ENCODE assay signal across 10 cellular contexts in the genomic region with DNA sequence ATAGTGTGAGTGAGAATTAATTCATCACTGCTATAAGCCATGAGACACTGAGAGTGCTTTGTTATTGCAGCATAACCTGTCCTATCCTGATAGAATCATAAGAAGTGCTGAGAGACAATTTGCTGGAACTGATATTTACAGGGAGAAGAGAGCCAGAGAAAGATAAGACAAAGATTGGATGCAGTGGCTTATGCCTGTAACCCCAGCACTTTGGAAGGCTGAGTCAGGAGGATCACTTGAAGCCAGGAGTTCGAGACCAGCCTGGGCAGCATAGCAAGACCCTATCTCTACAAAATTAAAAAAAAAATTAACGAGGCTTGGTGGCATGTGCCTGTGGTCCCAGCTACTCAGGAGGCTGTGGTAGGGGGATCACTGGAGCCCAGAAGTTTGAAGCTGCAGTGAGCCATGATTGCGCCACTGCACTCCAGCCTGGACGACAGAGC. TPM values are rescaled to one million over a fixed set of nuclear protein-coding genes. Genes with fewer than 3 reads are reported as not detected.
DNase-seq lines count a peak whose midpoint lies in the region; ATAC-seq and TF ChIP-seq lines count a peak whose summit lies in the region.
"Had no signal": no experiment of that assay in that cellular context is flagged by ENCODE, and none has a peak within 500 bp of the region (broad histone marks: within the 10 kb centered on the region; RNA-seq: fewer than 3 reads in every experiment).

No MANE protein-coding gene starts in this region.

- H3K4me3 ChIP-seq in breast epithelium (no peak overlapping the region), mammary epithelial cell (replicated peaks in 1 of 3; ENCODE audit: insufficient read depth in 1 of 3, low read depth in 2 of 3, low read length in 3 of 3) (no peak overlapping the region), transverse colon (peak overlapping the region in 1 of 4 donors; percentile 18)

- H3K4me2 ChIP-seq in mammary epithelial cell (ENCODE audit: insufficient read depth, low read depth, low read length), result no peak overlapping the region

- H3K4me1 ChIP-seq in breast epithelium (peaks cover 3 to 4% of the 10 kb centered on the region in 2 donors), mammary epithelial cell (ENCODE audit: insufficient read depth, low read length) (peaks cover 12% of the 10 kb centered on the region), transverse colon (peaks cover 13 to 41% (median 23%) of the 10 kb centered on the region in 4 donors)

- TF ChIP-seq EP300 in transverse colon (IDR thresholded peaks at IDR 0.05; ENCODE audit: low read depth), result no peak

- intact Hi-C loops in breast epithelium (cut with DNase I; ENCODE audit: low total_unique reads) (no loop called here), mammary epithelial cell (cut with micrococcal nuclease) (loop anchor here (1.0 kb wide), 1 partner anchor 42 kb away; no protein-coding TSS in a partner anchor), transverse colon (cut with DNase I; ENCODE audit: low total_unique reads) (loop anchor here (10.0 kb wide), 1 partner anchor 95 kb away; no protein-coding TSS in a partner anchor)

- no peak for TF ChIP-seq CTCF in breast epithelium (IDR thresholded peaks at IDR 0.05)
- no peak for TF ChIP-seq CTCF in mammary epithelial cell (conservative IDR thresholded peaks at IDR 0.05 in 1 of 2, IDR thresholded peaks at IDR 0.05 in 1 of 2; ENCODE audit: extremely low read depth in 1 of 2, insufficient read depth in 1 of 2, low read depth in 1 of 2, low read length in 2 of 2)
- TF ChIP-seq CTCF in transverse colon (IDR thresholded peaks at IDR 0.05), result no peak

- in situ Hi-C loops in mammary epithelial cell (cut with MboI; ENCODE audit: low sequenced_read_pairs in 2 of 2), result loop anchor here in 1 of 2 donors (10.0 kb wide), 1 partner anchor 85 kb away; a partner anchor contains a TSS
- in situ Hi-C loops in transverse colon (cut with MboI; ENCODE audit: low pct_ligation_motif_present in 1 of 4, low pct_unique_long_range_greater_than_20kb in 1 of 4, low sequenced_read_pairs in 3 of 4), result no loop called here

- TF ChIP-seq POLR2A in breast epithelium (IDR thresholded peaks at IDR 0.05) (no peak), transverse colon (IDR thresholded peaks at IDR 0.05) (no peak)

- WGBS in mammary epithelial cell (ENCODE audit: low coverage, missing lambda C conversion rate), result 92% methylated on average over 4 of the region's 4 CpGs
- WGBS in transverse colon (ENCODE audit: low coverage in 1 of 2), 2 donors, result 87 to 96% methylated on average over 3 to 4 of the region's 4 CpGs

- dilution Hi-C loops in mammary epithelial cell (cut with HindIII; ENCODE audit: low sequenced_read_pairs), result no loop called here

- CTCF ChIA-PET in mammary epithelial cell (lab: Charles Lee; ENCODE audit: low non-redundant PET), result no interaction called here

- H4K20me1 ChIP-seq in mammary epithelial cell (ENCODE audit: insufficient read depth, low read length), result no peaks in the 10 kb centered on the region

- H3K9ac ChIP-seq in mammary epithelial cell (ENCODE audit: insufficient read depth, low read length), result no peak overlapping the region

- H3K9me3 ChIP-seq in breast epithelium (no peaks in the 10 kb centered on the region), mammary epithelial cell (replicated peaks; ENCODE audit: insufficient read depth, low read length) (no peaks in the 10 kb centered on the region), transverse colon (no peaks in the 10 kb centered on the region)

- H3K27me3 ChIP-seq in breast epithelium (no peaks in the 10 kb centered on the region), mammary epithelial cell (ENCODE audit: insufficient read depth, low read length) (no peaks in the 10 kb centered on the region), transverse colon (no peaks in the 10 kb centered on the region)

- H3K36me3 ChIP-seq in breast epithelium, result no peaks in the 10 kb centered on the region
- no peaks in the 10 kb centered on the region for H3K36me3 ChIP-seq in mammary epithelial cell (ENCODE audit: insufficient read depth, low read length)
- no peaks in the 10 kb centered on the region for H3K36me3 ChIP-seq in transverse colon

- DNase-seq in breast epithelium (ENCODE audit: low spot score in 2 of 2), result no peak
- no peak for DNase-seq in mammary epithelial cell
- DNase-seq in memory B cell (ENCODE audit: low spot score in 2 of 2), result no peak
- no peak for DNase-seq in transverse colon
- no peak for DNase-seq in stimulated activated CD4-positive, alpha-beta T cell treated with anti-CD3 and anti-CD28 coated beads, Interleukin-15, amount 100 ng/mL, for 24 hours
- no peak for DNase-seq in stimulated activated naive CD4-positive, alpha-beta T cell (lab: John Stamatoyannopoulos, UW)
- DNase-seq: NCI-H345, retina had no signal

- no peak for ATAC-seq in memory B cell (ENCODE audit: low read depth)
- no peak for ATAC-seq in GM18520 (IDR thresholded peaks at IDR 0.05; ENCODE audit: unreplicated experiment)

- no peak overlapping the region for H2AFZ ChIP-seq in mammary epithelial cell (ENCODE audit: low read depth, low read length)

- BruUV-seq in mammary epithelial cell (replicated peaks; lab: Mats Ljungman, UMichigan), result no TSS peak

- H3K27ac Mint-ChIP-seq in activated naive CD8-positive, alpha-beta T cell, result peak overlapping the region; percentile 99
- peak overlapping the region; percentile 95 for H3K27ac Mint-ChIP-seq in memory B cell

- peaks cover 3% of the 10 kb centered on the region for H3K9me3 Mint-ChIP-seq in activated naive CD8-positive, alpha-beta T cell (ENCODE audit: low read depth)
- H3K9me3 Mint-ChIP-seq in memory B cell, result peaks cover 2% of the 10 kb centered on the region

- H3K36me3 Mint-ChIP-seq in activated naive CD8-positive, alpha-beta T cell, result peaks cover 2% of the 10 kb centered on the region
- H3K36me3 Mint-ChIP-seq in memory B cell, result peaks cover 2% of the 10 kb centered on the region

- peak overlapping the region; percentile 77 for H3K4me3 Mint-ChIP-seq in activated naive CD8-positive, alpha-beta T cell
- H3K4me3 Mint-ChIP-seq in memory B cell, result peak overlapping the region; percentile 87

- H3K27ac ChIP-seq in breast epithelium, result peak overlapping the region; percentile 40 to 68
- no peak overlapping the region for H3K27ac ChIP-seq in mammary epithelial cell (ENCODE audit: insufficient read depth, low read depth, low read length)
- H3K27ac ChIP-seq in transverse colon, result peak overlapping the region; percentile 51 to 77 (median 62)

- no peaks in the 10 kb centered on the region for H3K27me3 Mint-ChIP-seq in activated naive CD8-positive, alpha-beta T cell
- H3K27me3 Mint-ChIP-seq in memory B cell, result no peaks in the 10 kb centered on the region

- peaks cover 73% of the 10 kb centered on the region for H3K4me1 Mint-ChIP-seq in activated naive CD8-positive, alpha-beta T cell (ENCODE audit: low read depth)
- H3K4me1 Mint-ChIP-seq in memory B cell, result peaks cover 58% of the 10 kb centered on the region

- H3K79me2 ChIP-seq in mammary epithelial cell (ENCODE audit: insufficient read depth, low read length), result no peaks in the 10 kb centered on the region

RNA-seq across cellular contexts. Expression of a gene that starts 3.0 kb away (rescaled TPM):
- total RNA-seq in breast epithelium (1 to 10 TPM; 3.8 to 8.5 (median 3.9) TPM), mammary epithelial cell (under 1 TPM; 0.17 to 0.49 TPM), transverse colon (1 to 10 TPM in 3 of 4 donors, under 1 TPM in 1; 0.96 to 7.1 (median 5.1) TPM)
- 0.26 TPM for polyA plus RNA-seq in mammary epithelial cell
- 28.1 TPM for polyA minus RNA-seq in mammary epithelial cell
